8 cellular contexts compared by ENCODE assay signal in the genomic region with DNA sequence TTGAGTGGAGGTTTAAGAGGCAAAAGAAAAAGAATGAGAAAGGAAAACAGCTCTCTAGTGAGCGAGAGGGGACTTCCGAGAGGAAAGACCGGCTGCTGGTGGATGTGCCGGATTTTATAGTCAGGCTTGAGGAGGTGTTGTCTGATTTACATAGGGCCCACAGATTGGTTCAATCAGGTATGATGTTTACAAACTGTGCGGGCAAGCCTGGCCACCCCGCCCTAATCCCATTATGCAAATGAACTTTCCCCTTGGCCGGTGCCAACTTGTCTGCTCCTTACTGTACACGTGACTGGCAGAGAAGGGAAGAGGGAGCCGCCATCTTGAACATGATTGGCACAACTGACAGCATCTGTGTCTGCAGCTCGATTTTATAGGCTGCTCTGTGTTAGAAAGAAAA. TPM values are rescaled to one million over a fixed set of nuclear protein-coding genes. Genes with fewer than 3 reads are reported as not detected.
DNase-seq lines count a peak whose midpoint lies in the region; TF ChIP-seq lines count a peak whose summit lies in the region.

No MANE protein-coding gene starts in this region.

- H3K27ac ChIP-seq in WERI-Rb-1: no peak overlapping the region
- H3K27ac ChIP-seq in parathyroid adenoma: no peak overlapping the region
- no peak overlapping the region for H3K27ac ChIP-seq in tibial nerve
- no peak overlapping the region for H3K27ac ChIP-seq in caudate nucleus (ENCODE audit: low read depth, low read length)

- TF ChIP-seq CTCF in WERI-Rb-1 (IDR thresholded peaks at IDR 0.05; ENCODE audit: low read depth, low read length) (no peak), parathyroid adenoma (IDR thresholded peaks at IDR 0.05) (no peak), tibial nerve (IDR thresholded peaks at IDR 0.05) (no peak)

- no peak overlapping the region for H3K4me3 ChIP-seq in WERI-Rb-1 (ENCODE audit: low read depth, low read length)
- H3K4me3 ChIP-seq in parathyroid adenoma (ENCODE audit: low read depth, low read length): peak overlapping the region; percentile 19
- no peak overlapping the region for H3K4me3 ChIP-seq in tibial nerve

- H3K27me3 ChIP-seq in WERI-Rb-1 (ENCODE audit: insufficient read depth, low read depth, severe bottlenecking) (no peaks in the 10 kb centered on the region), parathyroid adenoma (ENCODE audit: control insufficient read depth, insufficient read depth, low read length) (no peaks in the 10 kb centered on the region), tibial nerve (no peaks in the 10 kb centered on the region)

- H3K4me1 ChIP-seq in parathyroid adenoma (peaks cover 3% of the 10 kb centered on the region), tibial nerve (no peaks in the 10 kb centered on the region)

- no peaks in the 10 kb centered on the region for H3K79me2 ChIP-seq in parathyroid adenoma

- no peaks in the 10 kb centered on the region for H3K9me3 ChIP-seq in WERI-Rb-1 (ENCODE audit: severe bottlenecking)
- no peaks in the 10 kb centered on the region for H3K9me3 ChIP-seq in parathyroid adenoma (ENCODE audit: control insufficient read depth, low read length)
- peaks cover 0 to 9% (median 0%) of the 10 kb centered on the region in 4 donors for H3K9me3 ChIP-seq in tibial nerve

- 53 to 54% methylated on average over 10 of the region's 10 CpGs for WGBS in tibial nerve, 2 donors

- no peak overlapping the region for H2AFZ ChIP-seq in parathyroid adenoma

- TF ChIP-seq POLR2A in tibial nerve (IDR thresholded peaks at IDR 0.05): no peak

- H3K4me2 ChIP-seq in parathyroid adenoma (ENCODE audit: low read length): peak overlapping the region; percentile 33

- H3K36me3 ChIP-seq in WERI-Rb-1 (no peaks in the 10 kb centered on the region), parathyroid adenoma (ENCODE audit: control insufficient read depth, insufficient read depth, low read length) (no peaks in the 10 kb centered on the region), tibial nerve (no peaks in the 10 kb centered on the region)

- DNase-seq in ELR (ENCODE audit: low read depth): peak; percentile 29
- DNase-seq in NCI-H2171 treated with DMSO at 0.1 percent for 48 hours (lab: John Stamatoyannopoulos, UW): peak; percentile 99
- peak; percentile 21 for DNase-seq in WERI-Rb-1
- DNase-seq in NCI-H2107 (lab: John Stamatoyannopoulos, UW): no peak
- no peak for DNase-seq in HuH-7.5 (ENCODE audit: low spot score)
- no peak for DNase-seq in tibial nerve (ENCODE audit: low spot score in 2 of 2)
- DNase-seq in caudate nucleus (lab: John Stamatoyannopoulos, UW): no peak

- no peak for TF ChIP-seq EP300 in tibial nerve (IDR thresholded peaks at IDR 0.05)

- no peak overlapping the region for H3K9ac ChIP-seq in parathyroid adenoma

RNA-seq across cellular contexts. Expression of a gene that starts 44.7 kb away (rescaled TPM):
- 10 to 100 TPM; 19.8 to 47.7 (median 35.8) TPM for total RNA-seq in tibial nerve

RNA-seq across cellular contexts. Expression of a gene that starts 58.4 kb away (rescaled TPM):
- 10 to 100 TPM; 24.9 to 64.5 (median 39.3) TPM for total RNA-seq in tibial nerve

Comparison
In these comparisons a context has a peak if more than half of its experiments do, and no peak if none do; other contexts are left out.
1. DNase-seq: peak in ELR (single experiment), NCI-H2171 treated with DMSO at 0.1 percent for 48 hours (single experiment) and WERI-Rb-1 (single experiment); none in NCI-H2107 (single experiment), HuH-7.5 (single experiment), tibial nerve (0 of 2) and caudate nucleus (0 of 61).